ENCODE assay signal across 35 cellular contexts in genomic region chr11:85249482-85249881, GRCh38.
DNase-seq lines count a peak whose midpoint lies in the region; ATAC-seq, FAIRE-seq and TF ChIP-seq lines count a peak whose summit lies in the region.
"Had no signal": no experiment of that assay in that cellular context is flagged by ENCODE, and none has a peak within 500 bp of the region (broad histone marks: within the 10 kb centered on the region; RNA-seq: fewer than 3 reads in every experiment).

No MANE protein-coding gene starts in this region.

- no peaks in the 10 kb centered on the region for H3K36me3 Mint-ChIP-seq in activated CD8-positive, alpha-beta memory T cell treated with anti-CD3 and anti-CD28 coated beads, Interleukin-2, amount 10 ng/mL, durations not matched to agents 7 days and 5 days
- H3K36me3 Mint-ChIP-seq: CD14-positive monocyte; CD4-positive, alpha-beta memory T cell; CD4-positive, CD25-positive, alpha-beta regulatory T cell; CD8-positive, alpha-beta memory T cell; CD8-positive, alpha-beta T cell had no signal

- H3K27ac Mint-ChIP-seq in activated CD8-positive, alpha-beta memory T cell treated with anti-CD3 and anti-CD28 coated beads, Interleukin-2, amount 10 ng/mL, durations not matched to agents 7 days and 5 days: no peak overlapping the region
- H3K27ac Mint-ChIP-seq: B cell; CD14-positive monocyte; CD4-positive, alpha-beta memory T cell; CD4-positive, alpha-beta T cell; CD4-positive, CD25-positive, alpha-beta regulatory T cell; CD8-positive, alpha-beta memory T cell; CD8-positive, alpha-beta T cell had no signal

- no peaks in the 10 kb centered on the region for H3K27me3 ChIP-seq in liver (ENCODE audit: control insufficient read depth in 4 of 4, insufficient read depth in 4 of 4, low read length in 3 of 4)
- no peaks in the 10 kb centered on the region for H3K27me3 ChIP-seq in HepG2 (ENCODE audit: control insufficient read depth in 1 of 2, insufficient read depth in 2 of 2, low read length in 2 of 2)
- no peaks in the 10 kb centered on the region for H3K27me3 ChIP-seq in right lobe of liver
- H3K27me3 ChIP-seq: BE2C; BLaER1; BLaER1 treated with 17β-estradiol and CSF1 and Interleukin-3, amounts not matched to agents 10 nM and 100 nM had no signal

- no peak overlapping the region for H3K27ac ChIP-seq in liver (ENCODE audit: low read depth in 1 of 2, low read length in 2 of 2)
- no peak overlapping the region for H3K27ac ChIP-seq in HepG2 (ENCODE audit: extremely low read length, insufficient read depth, low read length)
- H3K27ac ChIP-seq in right lobe of liver: no peak overlapping the region
- H3K27ac ChIP-seq: 22Rv1; A549; BLaER1; BLaER1 treated with 17β-estradiol and CSF1 and Interleukin-3, amounts not matched to agents 10 nM and 100 nM; C4-2B had no signal

- in situ Hi-C loops in HepG2 (cut with HindIII; ENCODE audit: extremely low pct_ligation_motif_present, low pct_unique_long_range_greater_than_20kb): no loop called here

- no peak for TF ChIP-seq EP300 in HepG2 (IDR thresholded peaks at IDR 0.05; ENCODE audit: low read depth in 2 of 2, low read length in 2 of 2)
- no peak for TF ChIP-seq EP300 in HepG2 (CRISPR knock-in tag; IDR thresholded peaks at IDR 0.05; ENCODE audit: borderline replicate concordance)

- no peaks in the 10 kb centered on the region for H3K4me1 Mint-ChIP-seq in activated CD8-positive, alpha-beta memory T cell treated with anti-CD3 and anti-CD28 coated beads, Interleukin-2, amount 10 ng/mL, durations not matched to agents 7 days and 5 days
- H3K4me1 Mint-ChIP-seq: B cell; CD14-positive monocyte; CD4-positive, alpha-beta memory T cell; CD4-positive, CD25-positive, alpha-beta regulatory T cell; CD8-positive, alpha-beta memory T cell had no signal

- FAIRE-seq in HepG2 (lab: Jason Lieb, UNC): no peak
- FAIRE-seq: A204.1, A549, D721Med had no signal

- POLR2A ChIA-PET in HepG2 (lab: Yijun Ruan, JAX): no interaction called here

- no peaks in the 10 kb centered on the region for H3K36me3 ChIP-seq in liver (ENCODE audit: control insufficient read depth in 4 of 4, insufficient read depth in 3 of 4, low read depth in 1 of 4, low read length in 3 of 4)
- no peaks in the 10 kb centered on the region for H3K36me3 ChIP-seq in HepG2 (replicated peaks in 1 of 2; ENCODE audit: control insufficient read depth in 1 of 2, insufficient read depth in 2 of 2, low read length in 2 of 2)
- H3K36me3 ChIP-seq in right lobe of liver: no peaks in the 10 kb centered on the region
- H3K36me3 ChIP-seq: BE2C; BLaER1; BLaER1 treated with 17β-estradiol and CSF1 and Interleukin-3, amounts not matched to agents 10 nM and 100 nM had no signal

- TF ChIP-seq CTCF in liver (IDR thresholded peaks at IDR 0.05; ENCODE audit: low read depth, low read length, missing input control) (no peak), HepG2 (CRISPR knock-in tag; IDR thresholded peaks at IDR 0.05) (no peak), right lobe of liver (IDR thresholded peaks at IDR 0.05) (no peak)

- no peaks in the 10 kb centered on the region for H3K27me3 Mint-ChIP-seq in activated CD8-positive, alpha-beta memory T cell treated with anti-CD3 and anti-CD28 coated beads, Interleukin-2, amount 10 ng/mL, durations not matched to agents 7 days and 5 days
- H3K27me3 Mint-ChIP-seq: B cell; CD4-positive, alpha-beta T cell; CD4-positive, CD25-positive, alpha-beta regulatory T cell; CD8-positive, alpha-beta memory T cell had no signal

- peaks cover 2% of the 10 kb centered on the region for H3K9me3 Mint-ChIP-seq in activated CD8-positive, alpha-beta memory T cell treated with anti-CD3 and anti-CD28 coated beads, Interleukin-2, amount 10 ng/mL, durations not matched to agents 7 days and 5 days (ENCODE audit: low read depth)

- DNase-seq in HepG2 (ENCODE audit: low spot score) (no peak), left lobe of liver (ENCODE audit: low spot score) (no peak), right lobe of liver (no peak)
- no peak for DNase-seq in activated CD8-positive, alpha-beta memory T cell treated with anti-CD3 and anti-CD28 coated beads, Interleukin-2, amount 10 ng/mL, durations not matched to agents 7 days and 5 days
- DNase-seq: 8988T; ACHN; AML-193; BE2C; C1 segment of cervical spinal cord; Caco-2; Calu3; CD4-positive, alpha-beta memory T cell; CD4-positive, alpha-beta T cell; CD4-positive, CD25-positive, alpha-beta regulatory T cell; CD8-positive, alpha-beta memory T cell; CD8-positive, alpha-beta T cell; COR-L47; DMS 273 treated with DMSO at 0.1 percent for 48 hours; DMS153; DMS53; DMS79; DMS79 treated with DMSO at 0.1 percent for 48 hours; DND-41; EL had no signal

- H3K9ac ChIP-seq in liver (ENCODE audit: low read depth in 1 of 2, low read length in 2 of 2) (no peak overlapping the region), HepG2 (ENCODE audit: insufficient read depth, low read depth, low read length) (no peak overlapping the region)
- H3K9ac ChIP-seq: BLaER1; BLaER1 treated with 17β-estradiol and CSF1 and Interleukin-3, amounts not matched to agents 10 nM and 100 nM had no signal

- no peak for TF ChIP-seq POLR2A in HepG2 (IDR thresholded peaks at IDR 0.05; ENCODE audit: insufficient read depth in 1 of 2, low read depth in 2 of 2, low read length in 2 of 2)
- no peak for TF ChIP-seq POLR2A in right lobe of liver (IDR thresholded peaks at IDR 0.05)

- no peaks in the 10 kb centered on the region for H3K79me2 ChIP-seq in HepG2 (ENCODE audit: insufficient read depth, low read length)

- H3K4me3 ChIP-seq in liver (ENCODE audit: low read depth in 1 of 3, low read length in 3 of 3): no peak overlapping the region
- no peak overlapping the region for H3K4me3 ChIP-seq in HepG2 (replicated peaks in 1 of 3; ENCODE audit: insufficient read depth in 1 of 3, low read depth in 2 of 3, low read length in 3 of 3)
- H3K4me3 ChIP-seq in right lobe of liver: no peak overlapping the region
- H3K4me3 ChIP-seq: A549; BLaER1; BLaER1 treated with 17β-estradiol and CSF1 and Interleukin-3, amounts not matched to agents 10 nM and 100 nM had no signal

- intact Hi-C loops in HepG2 (cut with micrococcal nuclease; ENCODE audit: unreplicated experiment) (no loop called here), right lobe of liver (cut with DNase I) (no loop called here)

- TF ChIP-seq RAD21 in liver (IDR thresholded peaks at IDR 0.05): no peak
- no peak for TF ChIP-seq RAD21 in HepG2 (CRISPR knock-in tag; IDR thresholded peaks at IDR 0.05)

- no peak overlapping the region for H3K4me3 Mint-ChIP-seq in activated CD8-positive, alpha-beta memory T cell treated with anti-CD3 and anti-CD28 coated beads, Interleukin-2, amount 10 ng/mL, durations not matched to agents 7 days and 5 days
- H3K4me3 Mint-ChIP-seq: B cell; CD14-positive monocyte; CD4-positive, alpha-beta memory T cell; CD4-positive, alpha-beta T cell; CD4-positive, CD25-positive, alpha-beta regulatory T cell; CD8-positive, alpha-beta memory T cell; CD8-positive, alpha-beta T cell had no signal

- no peak overlapping the region for H3K4me2 ChIP-seq in HepG2 (ENCODE audit: low read depth, low read length)
- H3K4me2 ChIP-seq: A549; BLaER1; BLaER1 treated with 17β-estradiol and CSF1 and Interleukin-3, amounts not matched to agents 10 nM and 100 nM had no signal

- H3K9me3 ChIP-seq in liver (ENCODE audit: control insufficient read depth in 4 of 4, low read length in 3 of 4): peaks cover 0 to 1% (median 0%) of the 10 kb centered on the region in 4 donors
- no peaks in the 10 kb centered on the region for H3K9me3 ChIP-seq in HepG2 (ENCODE audit: low read length)
- H3K9me3 ChIP-seq in right lobe of liver: no peaks in the 10 kb centered on the region
- H3K9me3 ChIP-seq: A549, BE2C, Caco-2 had no signal

- H3K4me1 ChIP-seq in liver (ENCODE audit: control insufficient read depth in 4 of 4, insufficient read depth in 4 of 4, low read length in 3 of 4) (no peaks in the 10 kb centered on the region), HepG2 (ENCODE audit: insufficient read depth, low read length) (no peaks in the 10 kb centered on the region), right lobe of liver (peaks cover 0 to 6% (median 0%) of the 10 kb centered on the region in 4 donors)
- H3K4me1 ChIP-seq: A549, BE2C, Caco-2 had no signal

- CTCF ChIA-PET in HepG2 (lab: Yijun Ruan, JAX; ENCODE audit: low intra/inter-chr PET ratio, low total read pairs): no interaction called here
- CTCF ChIA-PET in activated CD8-positive, alpha-beta memory T cell treated with anti-CD3 and anti-CD28 coated beads, Interleukin-2, amount 10 ng/mL, durations not matched to agents 7 days and 5 days (lab: Charles Lee): no interaction called here

- no TSS peak for BruUV-seq in HepG2 (replicated peaks; lab: Mats Ljungman, UMichigan)

- no peak overlapping the region for H2AFZ ChIP-seq in HepG2 (ENCODE audit: low read length)

- ATAC-seq in HepG2 (no peak), left lobe of liver (peak; percentile 72), right lobe of liver (peak in 3 of 4 donors; percentile 57 to 80 (median 62)), HG02610 (IDR thresholded peaks at IDR 0.05; ENCODE audit: unreplicated experiment) (no peak)
- ATAC-seq in activated CD8-positive, alpha-beta memory T cell treated with anti-CD3 and anti-CD28 coated beads, Interleukin-2, amount 10 ng/mL, durations not matched to agents 7 days and 5 days: no peak
- ATAC-seq: A549; CD8-positive, alpha-beta T cell had no signal

- no peaks in the 10 kb centered on the region for H4K20me1 ChIP-seq in HepG2 (ENCODE audit: insufficient read depth, low read length)
- H4K20me1 ChIP-seq: BLaER1; BLaER1 treated with 17β-estradiol and CSF1 and Interleukin-3, amounts not matched to agents 10 nM and 100 nM had no signal

TF ChIP-seq in liver, 16 proteins besides CTCF, POLR2A, EP300 and RAD21:
- peak; percentile 43 to 44 for TF ChIP-seq HNF4A (conservative IDR thresholded peaks at IDR 0.05)
- no peak for TF ChIP-seq EGR1 (IDR thresholded peaks at IDR 0.05; ENCODE audit: low read depth in 2 of 2)
- TF ChIP-seq YY1 (IDR thresholded peaks at IDR 0.05): peak; percentile 46
- no peak for TF ChIP-seq SP1 (IDR thresholded peaks at IDR 0.05)
TF ChIP-seq in liver: peak in this region for 2.

TF ChIP-seq in HepG2, 621 proteins besides CTCF, POLR2A, EP300 and RAD21 (continues in another document):
- TF ChIP-seq ARID3A (IDR thresholded peaks at IDR 0.05; ENCODE audit: low read depth, low read length): no peak
- no peak for TF ChIP-seq GABPA (IDR thresholded peaks at IDR 0.05; ENCODE audit: low read depth, low read length)
- no peak for TF ChIP-seq GABPA (CRISPR knock-in tag; IDR thresholded peaks at IDR 0.05; ENCODE audit: low read depth)

Comparison
In these comparisons a context has a peak if more than half of its experiments do, and no peak if none do; other contexts are left out.
1. ATAC-seq: peak in left lobe of liver (single experiment) and right lobe of liver (3 of 4); none in HepG2 (single experiment), activated CD8-positive, alpha-beta memory T cell treated with anti-CD3 and anti-CD28 coated beads, Interleukin-2, amount 10 ng/mL, durations not matched to agents 7 days and 5 days (single experiment) and HG02610 (single experiment).